1 cellular context compared by ENCODE assay signal in genomic region chr1:71228236-71228635, GRCh38.
TF ChIP-seq lines count a peak whose summit lies in the region.

No MANE protein-coding gene starts in this region.

TF ChIP-seq in GM23338, 12 proteins besides CTCF, POLR2A, EP300 and RAD21 (continued from another document):
- TF ChIP-seq, protein P1, sequence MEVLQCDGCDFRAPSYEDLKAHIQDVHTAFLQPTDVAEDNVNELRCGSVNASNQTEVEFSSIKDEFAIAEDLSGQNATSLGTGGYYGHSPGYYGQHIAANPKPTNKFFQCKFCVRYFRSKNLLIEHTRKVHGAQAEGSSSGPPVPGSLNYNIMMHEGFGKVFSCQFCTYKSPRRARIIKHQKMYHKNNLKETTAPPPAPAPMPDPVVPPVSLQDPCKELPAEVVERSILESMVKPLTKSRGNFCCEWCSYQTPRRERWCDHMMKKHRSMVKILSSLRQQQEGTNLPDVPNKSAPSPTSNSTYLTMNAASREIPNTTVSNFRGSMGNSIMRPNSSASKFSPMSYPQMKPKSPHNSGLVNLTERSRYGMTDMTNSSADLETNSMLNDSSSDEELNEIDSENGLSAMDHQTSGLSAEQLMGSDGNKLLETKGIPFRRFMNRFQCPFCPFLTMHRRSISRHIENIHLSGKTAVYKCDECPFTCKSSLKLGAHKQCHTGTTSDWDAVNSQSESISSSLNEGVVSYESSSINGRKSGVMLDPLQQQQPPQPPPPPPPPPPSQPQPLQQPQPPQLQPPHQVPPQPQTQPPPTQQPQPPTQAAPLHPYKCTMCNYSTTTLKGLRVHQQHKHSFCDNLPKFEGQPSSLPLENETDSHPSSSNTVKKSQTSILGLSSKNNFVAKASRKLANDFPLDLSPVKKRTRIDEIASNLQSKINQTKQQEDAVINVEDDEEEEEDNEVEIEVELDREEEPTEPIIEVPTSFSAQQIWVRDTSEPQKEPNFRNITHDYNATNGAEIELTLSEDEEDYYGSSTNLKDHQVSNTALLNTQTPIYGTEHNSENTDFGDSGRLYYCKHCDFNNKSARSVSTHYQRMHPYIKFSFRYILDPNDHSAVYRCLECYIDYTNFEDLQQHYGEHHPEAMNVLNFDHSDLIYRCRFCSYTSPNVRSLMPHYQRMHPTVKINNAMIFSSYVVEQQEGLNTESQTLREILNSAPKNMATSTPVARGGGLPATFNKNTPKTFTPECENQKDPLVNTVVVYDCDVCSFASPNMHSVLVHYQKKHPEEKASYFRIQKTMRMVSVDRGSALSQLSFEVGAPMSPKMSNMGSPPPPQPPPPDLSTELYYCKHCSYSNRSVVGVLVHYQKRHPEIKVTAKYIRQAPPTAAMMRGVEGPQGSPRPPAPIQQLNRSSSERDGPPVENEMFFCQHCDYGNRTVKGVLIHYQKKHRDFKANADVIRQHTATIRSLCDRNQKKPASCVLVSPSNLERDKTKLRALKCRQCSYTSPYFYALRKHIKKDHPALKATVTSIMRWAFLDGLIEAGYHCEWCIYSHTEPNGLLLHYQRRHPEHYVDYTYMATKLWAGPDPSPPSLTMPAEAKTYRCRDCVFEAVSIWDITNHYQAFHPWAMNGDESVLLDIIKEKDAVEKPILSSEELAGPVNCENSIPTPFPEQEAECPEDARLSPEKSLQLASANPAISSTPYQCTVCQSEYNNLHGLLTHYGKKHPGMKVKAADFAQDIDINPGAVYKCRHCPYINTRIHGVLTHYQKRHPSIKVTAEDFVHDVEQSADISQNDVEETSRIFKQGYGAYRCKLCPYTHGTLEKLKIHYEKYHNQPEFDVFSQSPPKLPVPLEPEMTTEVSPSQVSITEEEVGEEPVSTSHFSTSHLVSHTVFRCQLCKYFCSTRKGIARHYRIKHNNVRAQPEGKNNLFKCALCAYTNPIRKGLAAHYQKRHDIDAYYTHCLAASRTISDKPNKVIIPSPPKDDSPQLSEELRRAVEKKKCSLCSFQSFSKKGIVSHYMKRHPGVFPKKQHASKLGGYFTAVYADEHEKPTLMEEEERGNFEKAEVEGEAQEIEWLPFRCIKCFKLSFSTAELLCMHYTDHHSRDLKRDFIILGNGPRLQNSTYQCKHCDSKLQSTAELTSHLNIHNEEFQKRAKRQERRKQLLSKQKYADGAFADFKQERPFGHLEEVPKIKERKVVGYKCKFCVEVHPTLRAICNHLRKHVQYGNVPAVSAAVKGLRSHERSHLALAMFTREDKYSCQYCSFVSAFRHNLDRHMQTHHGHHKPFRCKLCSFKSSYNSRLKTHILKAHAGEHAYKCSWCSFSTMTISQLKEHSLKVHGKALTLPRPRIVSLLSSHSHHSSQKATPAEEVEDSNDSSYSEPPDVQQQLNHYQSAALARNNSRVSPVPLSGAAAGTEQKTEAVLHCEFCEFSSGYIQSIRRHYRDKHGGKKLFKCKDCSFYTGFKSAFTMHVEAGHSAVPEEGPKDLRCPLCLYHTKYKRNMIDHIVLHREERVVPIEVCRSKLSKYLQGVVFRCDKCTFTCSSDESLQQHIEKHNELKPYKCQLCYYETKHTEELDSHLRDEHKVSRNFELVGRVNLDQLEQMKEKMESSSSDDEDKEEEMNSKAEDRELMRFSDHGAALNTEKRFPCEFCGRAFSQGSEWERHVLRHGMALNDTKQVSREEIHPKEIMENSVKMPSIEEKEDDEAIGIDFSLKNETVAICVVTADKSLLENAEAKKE (CRISPR knock-in tag; IDR thresholded peaks at IDR 0.05) = no peak
- no peak for TF ChIP-seq EZH2phosphoT487 (IDR thresholded peaks at IDR 0.05; ENCODE audit: unreplicated experiment)
- TF ChIP-seq JUNB (IDR thresholded peaks at IDR 0.05; ENCODE audit: unreplicated experiment) = no peak
TF ChIP-seq in GM23338: peak in this region for 0.
